Comparison of ENCODE assay signal across 1 cellular context in genomic region chr3:153093629-153094028, GRCh38.
TF ChIP-seq lines count a peak whose summit lies in the region.

No MANE protein-coding gene starts in this region.

TF ChIP-seq in GM23338, 12 proteins besides CTCF, POLR2A, EP300 and RAD21 (continued from another document):
- TF ChIP-seq ZNF462 (CRISPR knock-in tag; IDR thresholded peaks at IDR 0.05): 0 out of 2 replicates have a peak, but pooled peaks have one; percentile 46
- no peak for TF ChIP-seq JUNB (IDR thresholded peaks at IDR 0.05; ENCODE audit: unreplicated experiment)
- no peak for TF ChIP-seq ZNF114 (CRISPR knock-in tag; IDR thresholded peaks at IDR 0.05)
- TF ChIP-seq REST (IDR thresholded peaks at IDR 0.05; ENCODE audit: unreplicated experiment): no peak
- no peak for TF ChIP-seq ETS1 (IDR thresholded peaks at IDR 0.05)
- no peak for TF ChIP-seq STAT1 (IDR thresholded peaks at IDR 0.05; ENCODE audit: unreplicated experiment)
- TF ChIP-seq CREB1 (CRISPR knock-in tag; IDR thresholded peaks at IDR 0.05; ENCODE audit: low read depth): no peak
- peak; percentile 84; the same call in 1 of the 2 replicates for TF ChIP-seq NANOG (IDR thresholded peaks at IDR 0.05; ENCODE audit: borderline replicate concordance)
- no peak for TF ChIP-seq POLR2AphosphoS5 (IDR thresholded peaks at IDR 0.05; ENCODE audit: low read depth)
- TF ChIP-seq EZH2phosphoT487 (IDR thresholded peaks at IDR 0.05; ENCODE audit: unreplicated experiment): no peak
- TF ChIP-seq ZNF331 (CRISPR knock-in tag; IDR thresholded peaks at IDR 0.05; ENCODE audit: low read depth): no peak
TF ChIP-seq in GM23338: peak in this region for 2.
